ENCODE assay signal across 20 cellular contexts in genomic region chr12:31819427-31819826, GRCh38.
"Had no signal": no experiment of that assay in that cellular context is flagged by ENCODE, and none has a peak within 500 bp of the region (broad histone marks: within the 10 kb centered on the region; RNA-seq: fewer than 3 reads in every experiment).

No MANE protein-coding gene starts in this region.

- H3K4me1 ChIP-seq: colonic mucosa, prostate gland, sigmoid colon had no signal

- H3K27me3 Mint-ChIP-seq: activated CD4-positive, alpha-beta memory T cell treated with anti-CD3 and anti-CD28 coated beads for 36 hours; activated naive CD8-positive, alpha-beta T cell treated with anti-CD3 and anti-CD28 coated beads, Interleukin-2, amount 10 ng/mL, durations not matched to agents 7 days and 5 days had no signal

- H3K4me3 ChIP-seq: cardiac muscle cell, colonic mucosa, prostate gland, sigmoid colon, thoracic aorta had no signal

- H3K36me3 ChIP-seq: cardiac muscle cell, colonic mucosa, prostate gland, sigmoid colon, thoracic aorta had no signal

- H3K27ac ChIP-seq: cardiac muscle cell, colonic mucosa, prostate gland, sigmoid colon, thoracic aorta had no signal

- ATAC-seq: activated T-cell treated with anti-CD3 and anti-CD28 coated beads, Interleukin-2, amount 50 U/mL, for 72 hours; left colon; stimulated activated naive CD8-positive, alpha-beta T cell treated with anti-CD3 and anti-CD28 coated beads, Interleukin-15, Interleukin-2, amounts not matched to agents 100 U/mL and 50 U/mL, for 24 hours had no signal

- DNase-seq: activated CD4-positive, alpha-beta memory T cell treated with anti-CD3 and anti-CD28 coated beads for 36 hours; activated CD4-positive, alpha-beta T cell treated with anti-CD3 and anti-CD28 coated beads for 1 hour; activated gamma-delta T cell treated with Interleukin-2 at 50 U/mL for 16 hours; activated naive CD8-positive, alpha-beta T cell treated with anti-CD3 and anti-CD28 coated beads, Interleukin-2, amount 10 ng/mL, durations not matched to agents 7 days and 5 days; activated T-cell treated with anti-CD3 and anti-CD28 coated beads, Interleukin-2, amount 50 U/mL, for 72 hours; anterior cingulate cortex; colonic mucosa; effector CD8-positive, alpha-beta T cell; erythroblast; left colon; nephron progenitor cell; sigmoid colon; stimulated activated CD4-positive, alpha-beta T cell treated with anti-CD3 and anti-CD28 coated beads, Interleukin-12 subunit alpha, Interleukin-12 subunit beta, amount 100 ng/mL, for 4 hours; stimulated activated CD4-positive, alpha-beta T cell treated with anti-CD3 and anti-CD28 coated beads, Interleukin-2, amount 100 ng/mL, for 48 hours; stimulated activated CD8-positive, alpha-beta memory T cell treated with anti-CD3 and anti-CD28 coated beads, Interleukin-4, amount 100 ng/mL, for 48 hours; stimulated activated naive CD8-positive, alpha-beta T cell treated with anti-CD3 and anti-CD28 coated beads, Interleukin-15, Interleukin-2, amounts not matched to agents 100 U/mL and 50 U/mL, for 24 hours; T-helper 9 cell had no signal

- H3K27me3 ChIP-seq: cardiac muscle cell, colonic mucosa, sigmoid colon had no signal

- H3K9me3 ChIP-seq: colonic mucosa, prostate gland, thoracic aorta had no signal

- H3K4me3 Mint-ChIP-seq: activated CD4-positive, alpha-beta memory T cell treated with anti-CD3 and anti-CD28 coated beads for 36 hours; activated naive CD8-positive, alpha-beta T cell treated with anti-CD3 and anti-CD28 coated beads, Interleukin-2, amount 10 ng/mL, durations not matched to agents 7 days and 5 days; activated T-cell treated with anti-CD3 and anti-CD28 coated beads, Interleukin-2, amount 50 U/mL, for 72 hours; nephron progenitor cell had no signal

- H3K27ac Mint-ChIP-seq: activated CD4-positive, alpha-beta memory T cell treated with anti-CD3 and anti-CD28 coated beads for 36 hours; activated naive CD8-positive, alpha-beta T cell treated with anti-CD3 and anti-CD28 coated beads, Interleukin-2, amount 10 ng/mL, durations not matched to agents 7 days and 5 days; activated T-cell treated with anti-CD3 and anti-CD28 coated beads, Interleukin-2, amount 50 U/mL, for 72 hours; nephron progenitor cell had no signal
